In the genomic region with DNA sequence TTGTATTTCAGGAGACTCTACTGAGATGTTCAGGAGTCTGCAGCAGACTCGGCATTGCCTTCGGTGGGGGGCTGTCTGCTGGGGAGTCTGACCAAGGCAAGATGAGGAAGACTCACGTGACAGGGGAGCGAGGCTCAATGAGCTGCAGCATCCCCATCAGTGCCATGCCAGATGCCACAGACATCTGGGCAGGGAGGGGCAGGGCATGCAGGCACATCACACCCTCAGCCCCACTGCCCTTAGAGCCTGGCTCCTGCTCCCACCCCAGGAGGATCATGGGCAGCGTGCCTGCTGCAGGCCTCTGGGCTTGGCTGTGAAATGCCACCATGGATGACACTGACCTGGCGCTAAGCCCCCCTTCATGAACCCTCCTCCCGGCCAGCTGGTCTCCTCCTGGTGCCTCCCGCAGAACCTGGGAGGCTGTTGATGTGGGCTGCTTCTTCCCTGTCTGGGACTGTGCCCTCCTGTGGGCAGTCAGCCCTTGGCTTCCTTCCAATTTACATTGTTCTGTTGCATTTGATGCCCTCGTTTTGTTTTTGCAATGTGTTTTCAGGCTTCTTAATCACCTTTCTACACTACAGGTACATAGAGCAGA, we compare ENCODE assay signal across 16 cellular contexts.
"Had no signal": no experiment of that assay in that cellular context is flagged by ENCODE, and none has a peak within 500 bp of the region (broad histone marks: within the 10 kb centered on the region; RNA-seq: fewer than 3 reads in every experiment).

No MANE protein-coding gene starts in this region.

- H3K27ac ChIP-seq: epithelial cell of prostate, psoas muscle had no signal

- H3K4me1 ChIP-seq: psoas muscle had no signal

- H3K27ac Mint-ChIP-seq: activated CD8-positive, alpha-beta T cell treated with anti-CD3 and anti-CD28 coated beads, Interleukin-2, amount 10 ng/mL, durations not matched to agents 7 days and 5 days; activated naive CD8-positive, alpha-beta T cell treated with anti-CD3 and anti-CD28 coated beads for 36 hours; mesothelial cell of epicardium; type B pancreatic cell; WTC11 had no signal

- H3K4me3 Mint-ChIP-seq: activated CD8-positive, alpha-beta T cell treated with anti-CD3 and anti-CD28 coated beads, Interleukin-2, amount 10 ng/mL, durations not matched to agents 7 days and 5 days; activated naive CD8-positive, alpha-beta T cell treated with anti-CD3 and anti-CD28 coated beads for 36 hours; mesothelial cell of epicardium; type B pancreatic cell; WTC11 had no signal

- DNase-seq: activated CD4-positive, alpha-beta T cell treated with anti-CD3 and anti-CD28 coated beads for 48 hours; activated CD8-positive, alpha-beta memory T cell treated with anti-CD3 and anti-CD28 coated beads, Interleukin-2, amount 50 U/mL, for 4 hours; activated CD8-positive, alpha-beta T cell treated with anti-CD3 and anti-CD28 coated beads, Interleukin-2, amount 10 ng/mL, durations not matched to agents 7 days and 5 days; activated gamma-delta T cell; activated naive CD8-positive, alpha-beta T cell treated with anti-CD3 and anti-CD28 coated beads for 36 hours; activated T-cell treated with anti-CD3 and anti-CD28 coated beads, Interleukin-2, amount 50 U/mL, for 48 hours; dermis blood vessel endothelial cell; foreskin melanocyte; kidney glomerular epithelial cell; psoas muscle; stimulated activated naive CD8-positive, alpha-beta T cell treated with anti-CD3 and anti-CD28 coated beads, Interleukin-15, Interleukin-2, amounts not matched to agents 100 U/mL and 50 U/mL, for 24 hours had no signal

- H3K9me3 Mint-ChIP-seq: activated naive CD8-positive, alpha-beta T cell treated with anti-CD3 and anti-CD28 coated beads for 36 hours; type B pancreatic cell had no signal

- H3K4me1 Mint-ChIP-seq: activated naive CD8-positive, alpha-beta T cell treated with anti-CD3 and anti-CD28 coated beads for 36 hours; mesothelial cell of epicardium; WTC11 had no signal

- H3K9me3 ChIP-seq: psoas muscle had no signal

- ATAC-seq: activated CD8-positive, alpha-beta T cell treated with anti-CD3 and anti-CD28 coated beads, Interleukin-2, amount 10 ng/mL, durations not matched to agents 7 days and 5 days; psoas muscle; sciatic nerve; stimulated activated naive CD8-positive, alpha-beta T cell treated with anti-CD3 and anti-CD28 coated beads, Interleukin-15, Interleukin-2, amounts not matched to agents 100 U/mL and 50 U/mL, for 24 hours; WTC11 had no signal

- H3K36me3 Mint-ChIP-seq: activated naive CD8-positive, alpha-beta T cell treated with anti-CD3 and anti-CD28 coated beads for 36 hours; mesothelial cell of epicardium; type B pancreatic cell had no signal

- H3K4me3 ChIP-seq: psoas muscle had no signal

- H3K27me3 Mint-ChIP-seq: activated naive CD8-positive, alpha-beta T cell treated with anti-CD3 and anti-CD28 coated beads for 36 hours had no signal
